7 cellular contexts compared by ENCODE assay signal in genomic region chr14:77037886-77038511, GRCh38. TPM values are rescaled to one million over a fixed set of nuclear protein-coding genes. Genes with fewer than 3 reads are reported as not detected.
A peak's percentile ranks its signal among the peaks of the same experiment; 100 is the strongest.
DNase-seq lines count a peak whose midpoint lies in the region; ATAC-seq and TF ChIP-seq lines count a peak whose summit lies in the region.

No MANE protein-coding gene starts in this region.

- 21% methylated on average over 21 of the region's 21 CpGs for WGBS in HUES64
- 53 to 59% methylated on average over 4 to 21 of the region's 21 CpGs for WGBS in endodermal cell (ENCODE audit: insufficient coverage in 1 of 2, insufficient read length in 1 of 2), 2 experiments

- H3K9me3 Mint-ChIP-seq in endodermal cell, result no peaks in the 10 kb centered on the region

- H3K9ac ChIP-seq in HUES64 (ENCODE audit: low read depth, low read length) (0 out of 2 replicates have a peak overlapping the region, but pooled peaks have one; percentile 16), endodermal cell (ENCODE audit: extremely low read depth, low read length, poor library complexity, severe bottlenecking) (no peak overlapping the region), rectal smooth muscle tissue (ENCODE audit: low read length) (no peak overlapping the region)

- H3K27me3 ChIP-seq in HUES64 (ENCODE audit: insufficient read depth, low read length) (peaks cover 15% of the 10 kb centered on the region; the same call in 1 of the 2 replicates), endodermal cell (ENCODE audit: control insufficient read depth, insufficient read depth, low read length, poor library complexity, severe bottlenecking) (no peaks in the 10 kb centered on the region), rectal smooth muscle tissue (ENCODE audit: control insufficient read depth, insufficient read depth, low read length) (no peaks in the 10 kb centered on the region)

- H3K9me3 ChIP-seq in HUES64 (ENCODE audit: insufficient read depth, low read depth, low read length) (no peaks in the 10 kb centered on the region), endodermal cell (ENCODE audit: control insufficient read depth, low read length) (no peaks in the 10 kb centered on the region)

- H3K4me3 ChIP-seq in HUES64 (ENCODE audit: low read length) (peak overlapping the region; percentile 30; the same call in 1 of the 2 replicates), endodermal cell (ENCODE audit: low read length) (no peak overlapping the region), rectal smooth muscle tissue (ENCODE audit: low read length) (peak overlapping the region; percentile 14)

- peaks cover 59% of the 10 kb centered on the region for H3K4me1 Mint-ChIP-seq in endodermal cell

- H3K27ac Mint-ChIP-seq in endodermal cell, result no peak overlapping the region

- ATAC-seq in GM21515 (IDR thresholded peaks at IDR 0.05; ENCODE audit: unreplicated experiment), result no peak

- DNase-seq in activated CD4-positive, alpha-beta T cell treated with anti-CD3 and anti-CD28 coated beads, Interleukin-2, amount 50 U/mL, for 4 hours, result peak; percentile 55 to 58
- no peak for DNase-seq in endodermal cell
- DNase-seq in midbrain (lab: John Stamatoyannopoulos, UW), result no peak
- no peak for DNase-seq in NAMALWA (ENCODE audit: low spot score)

- no peak overlapping the region for H3K27ac ChIP-seq in HUES64 (ENCODE audit: low read depth, low read length)
- peak overlapping the region; percentile 92 for H3K27ac ChIP-seq in endodermal cell (ENCODE audit: low read depth, low read length)
- peak overlapping the region; percentile 84 for H3K27ac ChIP-seq in rectal smooth muscle tissue (ENCODE audit: low read depth, low read length)

- H3K36me3 ChIP-seq in HUES64 (ENCODE audit: insufficient read depth, low read length) (no peaks in the 10 kb centered on the region), endodermal cell (ENCODE audit: control insufficient read depth, insufficient read depth, low read length) (no peaks in the 10 kb centered on the region), rectal smooth muscle tissue (ENCODE audit: control insufficient read depth, insufficient read depth, low read length) (no peaks in the 10 kb centered on the region)

- H3K36me3 Mint-ChIP-seq in endodermal cell (ENCODE audit: low read depth), result no peaks in the 10 kb centered on the region

- no peak for TF ChIP-seq CTCF in endodermal cell (conservative IDR thresholded peaks at IDR 0.05)

- no peak overlapping the region for H3K4me3 Mint-ChIP-seq in endodermal cell

- H3K4me1 ChIP-seq in HUES64 (ENCODE audit: insufficient read depth, low read length) (peaks cover 63% of the 10 kb centered on the region), endodermal cell (ENCODE audit: control insufficient read depth, insufficient read depth, low read length) (peaks cover 4% of the 10 kb centered on the region), rectal smooth muscle tissue (ENCODE audit: control insufficient read depth, insufficient read depth, low read length) (peaks cover 53% of the 10 kb centered on the region)

- H3K27me3 Mint-ChIP-seq in endodermal cell (ENCODE audit: insufficient read depth), result peaks cover 4% of the 10 kb centered on the region

RNA-seq across cellular contexts. Expression of gene IRF2BPL, which starts 9.5 kb away (rescaled TPM):
- polyA plus RNA-seq in HUES64 (2013, experiment 1 of 2), result 46.8 TPM
- polyA plus RNA-seq in HUES64 (2013, experiment 2 of 2), result 53.2 TPM
- total RNA-seq in endodermal cell, result 10 to 100 TPM; 34.2 to 44.3 TPM
- polyA plus RNA-seq in endodermal cell (2013, experiment 1 of 2), result 74.1 TPM
- 75.5 TPM for polyA plus RNA-seq in endodermal cell (2013, experiment 2 of 2)

Comparison
In these comparisons a context has a peak if more than half of its experiments do, and no peak if none do; other contexts are left out.
1. DNase-seq: peak in activated CD4-positive, alpha-beta T cell treated with anti-CD3 and anti-CD28 coated beads, Interleukin-2, amount 50 U/mL, for 4 hours (2 of 2); none in endodermal cell (single experiment), midbrain (single experiment) and NAMALWA (single experiment).